8 cellular contexts compared by ENCODE assay signal in genomic region chr2:202178342-202178958, GRCh38. TPM values are rescaled to one million over a fixed set of nuclear protein-coding genes. Genes with fewer than 3 reads are reported as not detected.
DNase-seq lines count a peak whose midpoint lies in the region; ATAC-seq and TF ChIP-seq lines count a peak whose summit lies in the region.

No MANE protein-coding gene starts in this region.

- H3K4me3 Mint-ChIP-seq in activated naive CD4-positive, alpha-beta T cell treated with anti-CD3 and anti-CD28 coated beads, Interleukin-2, amount 10 ng/mL, durations not matched to agents 7 days and 5 days = no peak overlapping the region
- H3K4me3 Mint-ChIP-seq in glutamatergic neuron (ENCODE audit: unreplicated experiment) = no peak overlapping the region

- H3K9me3 ChIP-seq in prostate gland = no peaks in the 10 kb centered on the region

- H3K4me1 Mint-ChIP-seq in activated naive CD4-positive, alpha-beta T cell treated with anti-CD3 and anti-CD28 coated beads, Interleukin-2, amount 10 ng/mL, durations not matched to agents 7 days and 5 days = peaks cover under 1% of the 10 kb centered on the region
- H3K4me1 Mint-ChIP-seq in glutamatergic neuron (ENCODE audit: low read depth, unreplicated experiment) = no peaks in the 10 kb centered on the region

- no peak overlapping the region for H3K27ac Mint-ChIP-seq in activated naive CD4-positive, alpha-beta T cell treated with anti-CD3 and anti-CD28 coated beads, Interleukin-2, amount 10 ng/mL, durations not matched to agents 7 days and 5 days
- no peak overlapping the region for H3K27ac Mint-ChIP-seq in glutamatergic neuron (ENCODE audit: unreplicated experiment)

- ATAC-seq in HG03442 (IDR thresholded peaks at IDR 0.05; ENCODE audit: unreplicated experiment) (no peak), HG02973 (IDR thresholded peaks at IDR 0.05; ENCODE audit: unreplicated experiment) (no peak)

- H3K36me3 ChIP-seq in prostate gland = no peaks in the 10 kb centered on the region

- H3K36me3 Mint-ChIP-seq in activated naive CD4-positive, alpha-beta T cell treated with anti-CD3 and anti-CD28 coated beads, Interleukin-2, amount 10 ng/mL, durations not matched to agents 7 days and 5 days = no peaks in the 10 kb centered on the region
- no peaks in the 10 kb centered on the region for H3K36me3 Mint-ChIP-seq in glutamatergic neuron (ENCODE audit: unreplicated experiment)

- TF ChIP-seq CTCF in LNCaP clone FGC (IDR thresholded peaks at IDR 0.05; ENCODE audit: control insufficient read depth, extremely low read depth, insufficient read depth) (peak; percentile 73), glutamatergic neuron (IDR thresholded peaks at IDR 0.05; ENCODE audit: partially characterized antibody, unreplicated experiment) (peak; percentile 87), prostate gland (IDR thresholded peaks at IDR 0.05) (peak; percentile 78 to 86 (median 80))

- DNase-seq in GDM1 (lab: John Stamatoyannopoulos, UW) = peak; percentile 38
- DNase-seq in LNCaP clone FGC (ENCODE audit: low read depth) = peak; percentile 26
- peak; percentile 34 to 54 for DNase-seq in SHP77 (lab: John Stamatoyannopoulos, UW)
- peak; percentile 67 for DNase-seq in activated naive CD4-positive, alpha-beta T cell treated with anti-CD3 and anti-CD28 coated beads, Interleukin-2, amount 10 ng/mL, durations not matched to agents 7 days and 5 days
- peak; percentile 55 for DNase-seq in glutamatergic neuron
- DNase-seq in prostate gland (ENCODE audit: low spot score) = peak; percentile 62

- no peak overlapping the region for H3K4me3 ChIP-seq in LNCaP clone FGC (ENCODE audit: low read depth, low read length)
- H3K4me3 ChIP-seq in prostate gland = no peak overlapping the region

- CTCF ChIA-PET in activated naive CD4-positive, alpha-beta T cell treated with anti-CD3 and anti-CD28 coated beads, Interleukin-2, amount 10 ng/mL, durations not matched to agents 7 days and 5 days (lab: Charles Lee) = interaction anchor here (0.7 to 2.7 kb wide), 9 partner anchors 9 to 319 kb away, joined by 3 to 33 read pairs (median 3); no protein-coding TSS in a partner anchor

- 46% methylated on average over 7 of the region's 7 CpGs for WGBS in prostate gland

- no peak for TF ChIP-seq POLR2A in prostate gland (IDR thresholded peaks at IDR 0.05)

- no peaks in the 10 kb centered on the region for H3K27me3 ChIP-seq in prostate gland (replicated peaks; ENCODE audit: insufficient read depth)

- no peak overlapping the region for H3K27ac ChIP-seq in prostate gland

- no peaks in the 10 kb centered on the region for H3K9me3 Mint-ChIP-seq in activated naive CD4-positive, alpha-beta T cell treated with anti-CD3 and anti-CD28 coated beads, Interleukin-2, amount 10 ng/mL, durations not matched to agents 7 days and 5 days
- H3K9me3 Mint-ChIP-seq in glutamatergic neuron (ENCODE audit: unreplicated experiment) = no peaks in the 10 kb centered on the region

- intact Hi-C loops in prostate gland (cut with DNase I) = loop anchor here (1.0 to 5.0 kb wide), 2 partner anchors 318 to 381 kb away; no protein-coding TSS in a partner anchor

- H3K27me3 Mint-ChIP-seq in activated naive CD4-positive, alpha-beta T cell treated with anti-CD3 and anti-CD28 coated beads, Interleukin-2, amount 10 ng/mL, durations not matched to agents 7 days and 5 days = peaks cover 6% of the 10 kb centered on the region
- no peaks in the 10 kb centered on the region for H3K27me3 Mint-ChIP-seq in glutamatergic neuron (ENCODE audit: unreplicated experiment)

- H3K4me1 ChIP-seq in prostate gland (replicated peaks) = no peaks in the 10 kb centered on the region

RNA-seq across cellular contexts. Expression of gene SUMO1, which starts 59.9 kb away (rescaled TPM):
- total RNA-seq in glutamatergic neuron (ENCODE audit: unreplicated experiment) (111 TPM), prostate gland (10 to 100 TPM; 70.4 to 95.4 TPM)
